Comparison of ENCODE assay signal across 10 cellular contexts in genomic region chr1:84959294-84959693, GRCh38. TPM values are rescaled to one million over a fixed set of nuclear protein-coding genes. Genes with fewer than 3 reads are reported as not detected.
DNase-seq lines count a peak whose midpoint lies in the region; ATAC-seq, FAIRE-seq and TF ChIP-seq lines count a peak whose summit lies in the region.
"Had no signal": no experiment of that assay in that cellular context is flagged by ENCODE, and none has a peak within 500 bp of the region (broad histone marks: within the 10 kb centered on the region; RNA-seq: fewer than 3 reads in every experiment).

No MANE protein-coding gene starts in this region.

- no peak overlapping the region for H3K4me3 ChIP-seq in kidney (ENCODE audit: low read length in 2 of 2)

- CTCF ChIA-PET in activated CD4-positive, alpha-beta memory T cell treated with anti-CD3 and anti-CD28 coated beads, Interleukin-2, amount 10 ng/mL, durations not matched to agents 7 days and 5 days (lab: Charles Lee), result interaction anchor here (0.6 to 3.5 kb wide), 9 partner anchors 10 to 299 kb away, joined by 3 to 25 read pairs (median 4); partner anchors contain the start of gene C1orf52

- peaks cover 59% of the 10 kb centered on the region for H3K36me3 Mint-ChIP-seq in activated CD4-positive, alpha-beta memory T cell treated with anti-CD3 and anti-CD28 coated beads, Interleukin-2, amount 10 ng/mL, durations not matched to agents 7 days and 5 days (ENCODE audit: low read depth)

- POLR2A ChIA-PET in activated CD4-positive, alpha-beta memory T cell treated with anti-CD3 and anti-CD28 coated beads, Interleukin-2, amount 10 ng/mL, durations not matched to agents 7 days and 5 days (lab: Charles Lee), result interaction anchor here (0.9 to 5.5 kb wide), 9 partner anchors 10 to 386 kb away, joined by 3 to 29 read pairs (median 4); partner anchors contain the start of genes CTBS, MCOLN2 and SYDE2

- no peak overlapping the region for H3K4me3 Mint-ChIP-seq in activated CD4-positive, alpha-beta memory T cell treated with anti-CD3 and anti-CD28 coated beads, Interleukin-2, amount 10 ng/mL, durations not matched to agents 7 days and 5 days

- no peak overlapping the region for H3K27ac Mint-ChIP-seq in activated CD4-positive, alpha-beta memory T cell treated with anti-CD3 and anti-CD28 coated beads, Interleukin-2, amount 10 ng/mL, durations not matched to agents 7 days and 5 days

- intact Hi-C loops in kidney (cut with DNase I), result no loop called here

- peaks cover 5% of the 10 kb centered on the region for H3K27me3 Mint-ChIP-seq in activated CD4-positive, alpha-beta memory T cell treated with anti-CD3 and anti-CD28 coated beads, Interleukin-2, amount 10 ng/mL, durations not matched to agents 7 days and 5 days

- no peak for FAIRE-seq in kidney (lab: Jason Lieb, UNC)
- FAIRE-seq: A204.1 had no signal

- DNase-seq in activated CD4-positive, alpha-beta T cell treated with anti-CD3 and anti-CD28 coated beads for 48 hours, result peak; percentile 66
- no peak for DNase-seq in activated CD4-positive, alpha-beta T cell treated with anti-CD3 and anti-CD28 coated beads for 1 hour
- peak; percentile 59 for DNase-seq in activated CD4-positive, alpha-beta memory T cell treated with anti-CD3 and anti-CD28 coated beads, Interleukin-2, amount 10 ng/mL, durations not matched to agents 7 days and 5 days
- peak; percentile 24 to 47 for DNase-seq in stimulated activated CD8-positive, alpha-beta memory T cell treated with anti-CD3 and anti-CD28 coated beads, Interleukin-15, amount 100 ng/mL, for 48 hours (ENCODE audit: low read depth in 2 of 2)
- no peak for DNase-seq in COR-L47 (lab: John Stamatoyannopoulos, UW)
- DNase-seq in kidney, result no peak
- no peak for DNase-seq in foreskin melanocyte
- DNase-seq: mammary epithelial cell had no signal

- H3K27ac ChIP-seq in kidney (ENCODE audit: low read depth in 2 of 2, low read length in 2 of 2), result no peak overlapping the region

- H3K4me1 ChIP-seq in kidney (ENCODE audit: control insufficient read depth in 1 of 2, insufficient read depth in 1 of 2, low read depth in 1 of 2, low read length in 2 of 2), result no peaks in the 10 kb centered on the region

- H3K36me3 ChIP-seq in kidney (ENCODE audit: control insufficient read depth in 1 of 2, insufficient read depth in 2 of 2, low read length in 2 of 2), result no peaks in the 10 kb centered on the region

- H3K9me3 Mint-ChIP-seq in activated CD4-positive, alpha-beta memory T cell treated with anti-CD3 and anti-CD28 coated beads, Interleukin-2, amount 10 ng/mL, durations not matched to agents 7 days and 5 days, result peaks cover 2% of the 10 kb centered on the region

- peaks cover 23% of the 10 kb centered on the region for H3K4me1 Mint-ChIP-seq in activated CD4-positive, alpha-beta memory T cell treated with anti-CD3 and anti-CD28 coated beads, Interleukin-2, amount 10 ng/mL, durations not matched to agents 7 days and 5 days

- ATAC-seq in HG02852 (IDR thresholded peaks at IDR 0.05; ENCODE audit: unreplicated experiment), result peak; percentile 87

- no peak for TF ChIP-seq CTCF in kidney (IDR thresholded peaks at IDR 0.05; ENCODE audit: borderline replicate concordance, extremely low read depth, insufficient read depth)

- no peaks in the 10 kb centered on the region for H3K9me3 ChIP-seq in kidney (ENCODE audit: control insufficient read depth in 1 of 2, low read length in 2 of 2)

- H3K9ac ChIP-seq in kidney (ENCODE audit: low read length in 2 of 2), result no peak overlapping the region

RNA-seq across cellular contexts. Expression of gene MCOLN2, which starts 37.6 kb away (rescaled TPM):
- total RNA-seq in activated CD4-positive, alpha-beta memory T cell treated with anti-CD3 and anti-CD28 coated beads, Interleukin-2, amount 10 ng/mL, durations not matched to agents 7 days and 5 days, result 10 to 100 TPM; 27.2 to 28.2 TPM
- total RNA-seq in kidney, result 3.1 TPM
- polyA plus RNA-seq in kidney (ENCODE audit: insufficient read depth, low read depth, low replicate concordance), result 0.56 TPM

Comparison
In these comparisons a context has a peak if more than half of its experiments do, and no peak if none do; other contexts are left out.
1. DNase-seq: peak in activated CD4-positive, alpha-beta T cell treated with anti-CD3 and anti-CD28 coated beads for 48 hours (single experiment), activated CD4-positive, alpha-beta memory T cell treated with anti-CD3 and anti-CD28 coated beads, Interleukin-2, amount 10 ng/mL, durations not matched to agents 7 days and 5 days (single experiment) and stimulated activated CD8-positive, alpha-beta memory T cell treated with anti-CD3 and anti-CD28 coated beads, Interleukin-15, amount 100 ng/mL, for 48 hours (2 of 2); none in activated CD4-positive, alpha-beta T cell treated with anti-CD3 and anti-CD28 coated beads for 1 hour (single experiment), COR-L47 (single experiment), kidney (single experiment) and foreskin melanocyte (single experiment).